17 cellular contexts compared by ENCODE assay signal in genomic region chr18:9696701-9697100, GRCh38. TPM values are rescaled to one million over a fixed set of nuclear protein-coding genes. Genes with fewer than 3 reads are reported as not detected.
"Had no signal": no experiment of that assay in that cellular context is flagged by ENCODE, and none has a peak within 500 bp of the region (broad histone marks: within the 10 kb centered on the region; RNA-seq: fewer than 3 reads in every experiment).

No MANE protein-coding gene starts in this region.

- ATAC-seq: activated CD8-positive, alpha-beta T cell treated with anti-CD3 and anti-CD28 coated beads for 36 hours; activated T-cell treated with anti-CD3 and anti-CD28 coated beads, Interleukin-2, amount 50 U/mL, for 4 hours; left lung; stimulated activated naive CD8-positive, alpha-beta T cell treated with anti-CD3 and anti-CD28 coated beads, Interleukin-15, Interleukin-2, amounts not matched to agents 100 U/mL and 50 U/mL, for 24 hours had no signal

- H3K36me3 ChIP-seq: ascending aorta, breast epithelium, esophagus squamous epithelium, left lung, suprapubic skin had no signal

- H3K27ac ChIP-seq: ascending aorta, breast epithelium, esophagus squamous epithelium, suprapubic skin had no signal

- DNase-seq: activated CD4-positive, alpha-beta T cell treated with anti-CD3 and anti-CD28 coated beads, Interleukin-2, amount 10 ng/mL, durations not matched to agents 24 days and 14 days; activated CD8-positive, alpha-beta T cell treated with anti-CD3 and anti-CD28 coated beads for 36 hours; activated naive CD4-positive, alpha-beta T cell treated with anti-CD3 and anti-CD28 coated beads for 36 hours; activated T-cell treated with anti-CD3 and anti-CD28 coated beads, Interleukin-2, amount 50 U/mL, for 4 hours; cerebellar nuclear complex; effector CD4-positive, alpha-beta T cell; esophagus squamous epithelium; glutamatergic neuron; kidney; left lung; retina; stimulated activated CD4-positive, alpha-beta T cell treated with anti-CD3 and anti-CD28 coated beads, Interleukin-2, amount 100 ng/mL, for 24 hours; stimulated activated naive CD8-positive, alpha-beta T cell treated with anti-CD3 and anti-CD28 coated beads, Interleukin-15, Interleukin-2, amounts not matched to agents 100 U/mL and 50 U/mL, for 24 hours; trophoblast cell had no signal

- H3K4me1 ChIP-seq: ascending aorta, breast epithelium had no signal

- FAIRE-seq: kidney had no signal

- H3K4me3 ChIP-seq: ascending aorta, breast epithelium, esophagus squamous epithelium, left lung, suprapubic skin had no signal

- H3K9me3 ChIP-seq: ascending aorta, breast epithelium, esophagus squamous epithelium, left lung, suprapubic skin had no signal

- H3K27me3 ChIP-seq: ascending aorta, breast epithelium, esophagus squamous epithelium, left lung, suprapubic skin had no signal

RNA-seq across cellular contexts. Expression of gene RAB31, which starts 11.4 kb away (rescaled TPM):
- total RNA-seq: activated CD4-positive, alpha-beta T cell treated with anti-CD3 and anti-CD28 coated beads, Interleukin-2, amount 10 ng/mL, durations not matched to agents 24 days and 14 days had no signal
